ENCODE assay signal across 12 cellular contexts in genomic region chr1:116496380-116496779, GRCh38.
DNase-seq lines count a peak whose midpoint lies in the region; ATAC-seq lines count a peak whose summit lies in the region.
"Had no signal": no experiment of that assay in that cellular context is flagged by ENCODE, and none has a peak within 500 bp of the region (broad histone marks: within the 10 kb centered on the region; RNA-seq: fewer than 3 reads in every experiment).

No MANE protein-coding gene starts in this region.

- H3K9me3 Mint-ChIP-seq in activated T-helper 1 cell treated with anti-CD3 and anti-CD28 coated beads, Interleukin-12 subunit alpha, Interleukin-12 subunit beta, Interleukin-2, Interleukin-4 antibody, amounts not matched to agents 30 ng/mL and 10 ng/mL and 1 ng/mL, durations not matched to agents 14 hours and 24 hours and 36 hours, result no peaks in the 10 kb centered on the region
- no peaks in the 10 kb centered on the region for H3K9me3 Mint-ChIP-seq in immature natural killer cell
- no peaks in the 10 kb centered on the region for H3K9me3 Mint-ChIP-seq in activated CD8-positive, alpha-beta memory T cell treated with anti-CD3 and anti-CD28 coated beads, Interleukin-2, amount 10 ng/mL, durations not matched to agents 7 days and 5 days (ENCODE audit: low read depth)
- H3K9me3 Mint-ChIP-seq: activated T-cell treated with anti-CD3 and anti-CD28 coated beads, Interleukin-2, amount 50 U/mL, for 24 hours; T-cell had no signal

- H3K9ac ChIP-seq in subcutaneous abdominal adipose tissue (ENCODE audit: low read length in 5 of 5), result no peak overlapping the region

- H3K4me3 Mint-ChIP-seq in activated T-helper 1 cell treated with anti-CD3 and anti-CD28 coated beads, Interleukin-12 subunit alpha, Interleukin-12 subunit beta, Interleukin-2, Interleukin-4 antibody, amounts not matched to agents 30 ng/mL and 10 ng/mL and 1 ng/mL, durations not matched to agents 14 hours and 24 hours and 36 hours, result no peak overlapping the region
- peak overlapping the region in 4 of 5 donors; percentile 7 to 53 (median 13) for H3K4me3 Mint-ChIP-seq in immature natural killer cell
- H3K4me3 Mint-ChIP-seq in activated CD8-positive, alpha-beta memory T cell treated with anti-CD3 and anti-CD28 coated beads, Interleukin-2, amount 10 ng/mL, durations not matched to agents 7 days and 5 days, result no peak overlapping the region
- H3K4me3 Mint-ChIP-seq: activated T-cell treated with anti-CD3 and anti-CD28 coated beads, Interleukin-2, amount 50 U/mL, for 24 hours; T-cell had no signal

- DNase-seq in SIG-M5 treated with dmso at 0.1 percent for 504 hours (lab: John Stamatoyannopoulos, UW; ENCODE audit: unreplicated experiment) (peak; percentile 57), SIG-M5 (lab: John Stamatoyannopoulos, UW) (no peak), immature natural killer cell (no peak), SJCRH30 (no peak)
- DNase-seq in activated T-helper 1 cell treated with anti-CD3 and anti-CD28 coated beads, Interleukin-12 subunit alpha, Interleukin-12 subunit beta, Interleukin-2, Interleukin-4 antibody, amounts not matched to agents 30 ng/mL and 10 ng/mL and 1 ng/mL, durations not matched to agents 14 hours and 24 hours and 36 hours (ENCODE audit: low spot score), result no peak
- DNase-seq in activated CD8-positive, alpha-beta memory T cell treated with anti-CD3 and anti-CD28 coated beads, Interleukin-2, amount 10 ng/mL, durations not matched to agents 7 days and 5 days, result no peak
- DNase-seq: activated T-cell treated with anti-CD3 and anti-CD28 coated beads, Interleukin-2, amount 50 U/mL, for 24 hours; NCI-H2171 treated with DMSO at 0.1 percent for 48 hours; T-cell had no signal

- H3K4me3 ChIP-seq in subcutaneous abdominal adipose tissue (ENCODE audit: low read depth in 1 of 5, low read length in 5 of 5) (no peak overlapping the region), SJCRH30 (no peak overlapping the region)
- H3K4me3 ChIP-seq: A549 had no signal

- no peaks in the 10 kb centered on the region for H3K36me3 ChIP-seq in subcutaneous abdominal adipose tissue (ENCODE audit: control insufficient read depth in 5 of 5, insufficient read depth in 5 of 5, low read length in 5 of 5)
- H3K36me3 ChIP-seq in SJCRH30, result no peaks in the 10 kb centered on the region

- intact Hi-C loops in activated T-helper 1 cell treated with anti-CD3 and anti-CD28 coated beads, Interleukin-12 subunit alpha, Interleukin-12 subunit beta, Interleukin-2, Interleukin-4 antibody, amounts not matched to agents 30 ng/mL and 10 ng/mL and 1 ng/mL, durations not matched to agents 14 hours and 24 hours and 36 hours (cut with micrococcal nuclease), result loop anchor here (5.0 kb wide), 1 partner anchor 689 kb away; no protein-coding TSS in a partner anchor

- H3K9me3 ChIP-seq in subcutaneous abdominal adipose tissue (ENCODE audit: control insufficient read depth in 5 of 5, low read length in 5 of 5), result no peaks in the 10 kb centered on the region
- H3K9me3 ChIP-seq in SJCRH30 (replicated peaks), result no peaks in the 10 kb centered on the region
- H3K9me3 ChIP-seq: A549 had no signal

- H3K27me3 ChIP-seq in subcutaneous abdominal adipose tissue (ENCODE audit: control insufficient read depth in 5 of 5, insufficient read depth in 4 of 5, low read length in 5 of 5) (no peaks in the 10 kb centered on the region), SJCRH30 (no peaks in the 10 kb centered on the region)

- peak overlapping the region; percentile 20 for H3K27ac Mint-ChIP-seq in activated T-helper 1 cell treated with anti-CD3 and anti-CD28 coated beads, Interleukin-12 subunit alpha, Interleukin-12 subunit beta, Interleukin-2, Interleukin-4 antibody, amounts not matched to agents 30 ng/mL and 10 ng/mL and 1 ng/mL, durations not matched to agents 14 hours and 24 hours and 36 hours
- peak overlapping the region; percentile 5 to 86 (median 48) for H3K27ac Mint-ChIP-seq in immature natural killer cell
- H3K27ac Mint-ChIP-seq in activated CD8-positive, alpha-beta memory T cell treated with anti-CD3 and anti-CD28 coated beads, Interleukin-2, amount 10 ng/mL, durations not matched to agents 7 days and 5 days, result no peak overlapping the region
- H3K27ac Mint-ChIP-seq: activated T-cell treated with anti-CD3 and anti-CD28 coated beads, Interleukin-2, amount 50 U/mL, for 24 hours; T-cell had no signal

- ATAC-seq in GM21390 (IDR thresholded peaks at IDR 0.05; ENCODE audit: unreplicated experiment), result no peak
- no peak for ATAC-seq in activated CD8-positive, alpha-beta memory T cell treated with anti-CD3 and anti-CD28 coated beads, Interleukin-2, amount 10 ng/mL, durations not matched to agents 7 days and 5 days
- ATAC-seq: A549, T-cell had no signal

- peaks cover 63% of the 10 kb centered on the region for H3K4me1 Mint-ChIP-seq in activated T-helper 1 cell treated with anti-CD3 and anti-CD28 coated beads, Interleukin-12 subunit alpha, Interleukin-12 subunit beta, Interleukin-2, Interleukin-4 antibody, amounts not matched to agents 30 ng/mL and 10 ng/mL and 1 ng/mL, durations not matched to agents 14 hours and 24 hours and 36 hours (ENCODE audit: low read depth)
- H3K4me1 Mint-ChIP-seq in immature natural killer cell, result peaks cover 36 to 39% of the 10 kb centered on the region in 2 donors
- H3K4me1 Mint-ChIP-seq in activated CD8-positive, alpha-beta memory T cell treated with anti-CD3 and anti-CD28 coated beads, Interleukin-2, amount 10 ng/mL, durations not matched to agents 7 days and 5 days, result peaks cover 22% of the 10 kb centered on the region

- H3K4me1 ChIP-seq in subcutaneous abdominal adipose tissue (ENCODE audit: control insufficient read depth in 5 of 5, insufficient read depth in 5 of 5, low read length in 5 of 5) (peaks cover 3 to 36% (median 29%) of the 10 kb centered on the region in 5 donors), SJCRH30 (no peaks in the 10 kb centered on the region)

- H3K27ac ChIP-seq in subcutaneous abdominal adipose tissue (ENCODE audit: low read depth, low read length) (peak overlapping the region; percentile 23), SJCRH30 (no peak overlapping the region)

- no peaks in the 10 kb centered on the region for H3K27me3 Mint-ChIP-seq in activated T-helper 1 cell treated with anti-CD3 and anti-CD28 coated beads, Interleukin-12 subunit alpha, Interleukin-12 subunit beta, Interleukin-2, Interleukin-4 antibody, amounts not matched to agents 30 ng/mL and 10 ng/mL and 1 ng/mL, durations not matched to agents 14 hours and 24 hours and 36 hours (ENCODE audit: insufficient read depth)
- H3K27me3 Mint-ChIP-seq in immature natural killer cell (ENCODE audit: low read depth in 3 of 3), result peaks cover 0 to 2% (median 0%) of the 10 kb centered on the region in 3 donors
- H3K27me3 Mint-ChIP-seq in activated CD8-positive, alpha-beta memory T cell treated with anti-CD3 and anti-CD28 coated beads, Interleukin-2, amount 10 ng/mL, durations not matched to agents 7 days and 5 days, result no peaks in the 10 kb centered on the region
- H3K27me3 Mint-ChIP-seq: activated T-cell treated with anti-CD3 and anti-CD28 coated beads, Interleukin-2, amount 50 U/mL, for 24 hours; T-cell had no signal

- peaks cover 18% of the 10 kb centered on the region for H3K36me3 Mint-ChIP-seq in activated T-helper 1 cell treated with anti-CD3 and anti-CD28 coated beads, Interleukin-12 subunit alpha, Interleukin-12 subunit beta, Interleukin-2, Interleukin-4 antibody, amounts not matched to agents 30 ng/mL and 10 ng/mL and 1 ng/mL, durations not matched to agents 14 hours and 24 hours and 36 hours (ENCODE audit: low read depth)
- H3K36me3 Mint-ChIP-seq in immature natural killer cell, result peaks cover 0 to 9% (median 4%) of the 10 kb centered on the region in 3 donors
- peaks cover 2% of the 10 kb centered on the region for H3K36me3 Mint-ChIP-seq in activated CD8-positive, alpha-beta memory T cell treated with anti-CD3 and anti-CD28 coated beads, Interleukin-2, amount 10 ng/mL, durations not matched to agents 7 days and 5 days
- H3K36me3 Mint-ChIP-seq: T-cell had no signal

- CTCF ChIA-PET in activated CD8-positive, alpha-beta memory T cell treated with anti-CD3 and anti-CD28 coated beads, Interleukin-2, amount 10 ng/mL, durations not matched to agents 7 days and 5 days (lab: Charles Lee), result interaction anchor here (1.4 to 6.4 kb wide), 3 partner anchors 10 to 357 kb away, joined by 6 to 115 read pairs (median 9); no protein-coding TSS in a partner anchor

Comparison
In these comparisons a context has a peak if more than half of its experiments do, and no peak if none do; other contexts are left out.
1. H3K4me3 Mint-ChIP-seq: peak in immature natural killer cell (4 of 5); none in activated T-helper 1 cell treated with anti-CD3 and anti-CD28 coated beads, Interleukin-12 subunit alpha, Interleukin-12 subunit beta, Interleukin-2, Interleukin-4 antibody, amounts not matched to agents 30 ng/mL and 10 ng/mL and 1 ng/mL, durations not matched to agents 14 hours and 24 hours and 36 hours (single experiment) and activated CD8-positive, alpha-beta memory T cell treated with anti-CD3 and anti-CD28 coated beads, Interleukin-2, amount 10 ng/mL, durations not matched to agents 7 days and 5 days (single experiment).